ENCODE assay signal across 14 cellular contexts in genomic region chrX:29531336-29531735, GRCh38.
DNase-seq lines count a peak whose midpoint lies in the region; ATAC-seq and TF ChIP-seq lines count a peak whose summit lies in the region.
"Had no signal": no experiment of that assay in that cellular context is flagged by ENCODE, and none has a peak within 500 bp of the region (broad histone marks: within the 10 kb centered on the region; RNA-seq: fewer than 3 reads in every experiment).

No MANE protein-coding gene starts in this region.

- no peaks in the 10 kb centered on the region for H3K36me3 ChIP-seq in GM06990 (ENCODE audit: control insufficient read depth, insufficient read depth, low read length)
- H3K36me3 ChIP-seq in right atrium auricular region: no peaks in the 10 kb centered on the region
- H3K36me3 ChIP-seq: gastrocnemius medialis, upper lobe of right lung had no signal

- ATAC-seq in GM19043 (IDR thresholded peaks at IDR 0.05; ENCODE audit: low read depth, unreplicated experiment): peak; percentile 64
- peak; percentile 80 for ATAC-seq in GM21825 (IDR thresholded peaks at IDR 0.05; ENCODE audit: unreplicated experiment)
- ATAC-seq in HG03103 (IDR thresholded peaks at IDR 0.05; ENCODE audit: low read depth, unreplicated experiment): peak; percentile 88
- ATAC-seq: gastrocnemius medialis, upper lobe of right lung had no signal

- H3K27me3 ChIP-seq in GM06990 (replicated peaks; ENCODE audit: control insufficient read depth, insufficient read depth, low read length) (no peaks in the 10 kb centered on the region), right atrium auricular region (no peaks in the 10 kb centered on the region)
- H3K27me3 ChIP-seq: gastrocnemius medialis, upper lobe of right lung had no signal

- no peak overlapping the region for H3K27ac ChIP-seq in right atrium auricular region
- H3K27ac ChIP-seq: gastrocnemius medialis, KMS-11, parathyroid adenoma, upper lobe of right lung had no signal

- no peaks in the 10 kb centered on the region for H3K4me1 ChIP-seq in right atrium auricular region
- H3K4me1 ChIP-seq: gastrocnemius medialis, parathyroid adenoma, upper lobe of right lung had no signal

- TF ChIP-seq CTCF in GM06990 (IDR thresholded peaks at IDR 0.05; ENCODE audit: insufficient read depth, low read length, poor library complexity, severe bottlenecking) (no peak), right atrium auricular region (IDR thresholded peaks at IDR 0.05) (no peak)

- H3K9me3 ChIP-seq in right atrium auricular region: no peaks in the 10 kb centered on the region
- H3K9me3 ChIP-seq: Caco-2, gastrocnemius medialis, upper lobe of right lung had no signal

- DNase-seq in GM06990 (ENCODE audit: extremely low read depth, insufficient read length) (peak; percentile 31), right atrium auricular region (ENCODE audit: low spot score) (no peak), NCI-H128 (lab: John Stamatoyannopoulos, UW; ENCODE audit: unreplicated experiment) (no peak), posterior vena cava (ENCODE audit: low spot score) (no peak), NCI-H187 treated with DMSO at 0.1 percent for 48 hours (lab: John Stamatoyannopoulos, UW) (no peak)
- DNase-seq: Caco-2; effector memory CD4-positive, alpha-beta T cell; gastrocnemius medialis; upper lobe of right lung had no signal

- intact Hi-C loops in posterior vena cava (cut with DNase I): no loop called here

- H3K4me3 ChIP-seq in GM06990 (replicated peaks; ENCODE audit: low read depth, low read length) (no peak overlapping the region), right atrium auricular region (no peak overlapping the region)
- H3K4me3 ChIP-seq: gastrocnemius medialis, upper lobe of right lung had no signal
